In genomic region chr7:92527300-92528187, GRCh38 we compare ENCODE assay signal across 8 cellular contexts. TPM values are rescaled to one million over a fixed set of nuclear protein-coding genes. Genes with fewer than 3 reads are reported as not detected.
A peak's percentile ranks its signal among the peaks of the same experiment; 100 is the strongest.
DNase-seq lines count a peak whose midpoint lies in the region; ATAC-seq and TF ChIP-seq lines count a peak whose summit lies in the region.

No MANE protein-coding gene starts in this region.

- CTCF ChIA-PET in activated CD8-positive, alpha-beta T cell treated with anti-CD3 and anti-CD28 coated beads, Interleukin-2, amount 10 ng/mL, durations not matched to agents 7 days and 5 days (lab: Charles Lee): interaction anchor here (0.6 to 3.2 kb wide), 13 partner anchors 10 to 714 kb away, joined by 3 to 16 read pairs (median 4); partner anchors contain the start of genes FAM133B and GATAD1

- DNase-seq in ACHN (peak; percentile 81), NCI-H748 treated with DMSO at 0.1 percent for 48 hours (lab: John Stamatoyannopoulos, UW) (peak; percentile 56), mesothelial cell of epicardium (ENCODE audit: low spot score in 2 of 2, unreplicated experiment in 2 of 2) (peak; percentile 36 to 64)
- DNase-seq in activated CD8-positive, alpha-beta T cell treated with anti-CD3 and anti-CD28 coated beads, Interleukin-2, amount 10 ng/mL, durations not matched to agents 7 days and 5 days: peak; percentile 68
- peak; percentile 36 to 46 (median 36) for DNase-seq in effector memory CD8-positive, alpha-beta T cell
- peak; percentile 24 for DNase-seq in stimulated activated CD8-positive, alpha-beta memory T cell treated with anti-CD3 and anti-CD28 coated beads, Interleukin-4, amount 100 ng/mL, for 24 hours (ENCODE audit: low read depth)

- H3K27ac Mint-ChIP-seq in activated CD8-positive, alpha-beta T cell treated with anti-CD3 and anti-CD28 coated beads, Interleukin-2, amount 10 ng/mL, durations not matched to agents 7 days and 5 days: peak overlapping the region; percentile 92
- peak overlapping the region; percentile 92 to 93 for H3K27ac Mint-ChIP-seq in effector memory CD8-positive, alpha-beta T cell
- peak overlapping the region; percentile 92 for H3K27ac Mint-ChIP-seq in mesothelial cell of epicardium

- peak overlapping the region; percentile 93 for H3K4me3 Mint-ChIP-seq in activated CD8-positive, alpha-beta T cell treated with anti-CD3 and anti-CD28 coated beads, Interleukin-2, amount 10 ng/mL, durations not matched to agents 7 days and 5 days
- peak overlapping the region; percentile 85 for H3K4me3 Mint-ChIP-seq in effector memory CD8-positive, alpha-beta T cell
- H3K4me3 Mint-ChIP-seq in mesothelial cell of epicardium: peak overlapping the region; percentile 91

- no peaks in the 10 kb centered on the region for H3K9me3 Mint-ChIP-seq in activated CD8-positive, alpha-beta T cell treated with anti-CD3 and anti-CD28 coated beads, Interleukin-2, amount 10 ng/mL, durations not matched to agents 7 days and 5 days (ENCODE audit: insufficient read depth)
- no peaks in the 10 kb centered on the region for H3K9me3 Mint-ChIP-seq in effector memory CD8-positive, alpha-beta T cell
- no peaks in the 10 kb centered on the region for H3K9me3 Mint-ChIP-seq in mesothelial cell of epicardium

- peaks cover 29% of the 10 kb centered on the region for H3K4me1 Mint-ChIP-seq in activated CD8-positive, alpha-beta T cell treated with anti-CD3 and anti-CD28 coated beads, Interleukin-2, amount 10 ng/mL, durations not matched to agents 7 days and 5 days (ENCODE audit: low read depth)
- peaks cover 15 to 32% of the 10 kb centered on the region in 2 donors for H3K4me1 Mint-ChIP-seq in effector memory CD8-positive, alpha-beta T cell (ENCODE audit: low read depth in 2 of 2)
- peaks cover 24% of the 10 kb centered on the region for H3K4me1 Mint-ChIP-seq in mesothelial cell of epicardium

- TF ChIP-seq CTCF in mesothelial cell of epicardium (IDR thresholded peaks at IDR 0.05; ENCODE audit: unreplicated experiment): no peak

- in situ Hi-C loops in ACHN (cut with HindIII; ENCODE audit: low pct_ligation_motif_present, low pct_unique_long_range_greater_than_20kb, low sequenced_read_pairs): no loop called here

- H3K27me3 Mint-ChIP-seq in activated CD8-positive, alpha-beta T cell treated with anti-CD3 and anti-CD28 coated beads, Interleukin-2, amount 10 ng/mL, durations not matched to agents 7 days and 5 days (ENCODE audit: low read depth): no peaks in the 10 kb centered on the region
- no peaks in the 10 kb centered on the region for H3K27me3 Mint-ChIP-seq in effector memory CD8-positive, alpha-beta T cell
- peaks cover 2% of the 10 kb centered on the region for H3K27me3 Mint-ChIP-seq in mesothelial cell of epicardium (ENCODE audit: low read depth)

- peak; percentile 23 for ATAC-seq in GM18861 (IDR thresholded peaks at IDR 0.05; ENCODE audit: unreplicated experiment)
- peak; percentile 31 for ATAC-seq in HG03196 (IDR thresholded peaks at IDR 0.05; ENCODE audit: unreplicated experiment)
- ATAC-seq in activated CD8-positive, alpha-beta T cell treated with anti-CD3 and anti-CD28 coated beads, Interleukin-2, amount 10 ng/mL, durations not matched to agents 7 days and 5 days: peak; percentile 32
- peak; percentile 20 for ATAC-seq in effector memory CD8-positive, alpha-beta T cell (replicated peaks)

- peaks cover 18% of the 10 kb centered on the region for H3K36me3 Mint-ChIP-seq in activated CD8-positive, alpha-beta T cell treated with anti-CD3 and anti-CD28 coated beads, Interleukin-2, amount 10 ng/mL, durations not matched to agents 7 days and 5 days (ENCODE audit: low read depth)
- peaks cover 39% of the 10 kb centered on the region for H3K36me3 Mint-ChIP-seq in effector memory CD8-positive, alpha-beta T cell (ENCODE audit: insufficient read depth)
- peaks cover 6% of the 10 kb centered on the region for H3K36me3 Mint-ChIP-seq in mesothelial cell of epicardium

- POLR2A ChIA-PET in activated CD8-positive, alpha-beta T cell treated with anti-CD3 and anti-CD28 coated beads, Interleukin-2, amount 10 ng/mL, durations not matched to agents 7 days and 5 days (lab: Charles Lee): interaction anchor here (0.6 to 2.6 kb wide), 8 partner anchors 10 to 176 kb away, joined by 3 to 15 read pairs (median 4); partner anchors contain the start of gene FAM133B

RNA-seq across cellular contexts. Expression of gene PEX1, which starts 0.8 kb away (rescaled TPM):
- 10 to 100 TPM; 13.6 to 16.8 TPM for total RNA-seq in activated CD8-positive, alpha-beta T cell treated with anti-CD3 and anti-CD28 coated beads, Interleukin-2, amount 10 ng/mL, durations not matched to agents 7 days and 5 days
- total RNA-seq in mesothelial cell of epicardium: 22.8 to 23.6 TPM (median 22.9 TPM) in 3 replicates

RNA-seq across cellular contexts. Expression of gene RBM48, which starts 1.1 kb away (rescaled TPM):
- total RNA-seq in activated CD8-positive, alpha-beta T cell treated with anti-CD3 and anti-CD28 coated beads, Interleukin-2, amount 10 ng/mL, durations not matched to agents 7 days and 5 days: 10 to 100 TPM; 14.5 to 15.4 TPM
- total RNA-seq in mesothelial cell of epicardium: 13.4 to 15.0 TPM (median 14.3 TPM) in 3 replicates

RNA-seq across cellular contexts. Expression of gene ERVW-1, which starts 49.8 kb away (rescaled TPM):
- not detected for total RNA-seq in activated CD8-positive, alpha-beta T cell treated with anti-CD3 and anti-CD28 coated beads, Interleukin-2, amount 10 ng/mL, durations not matched to agents 7 days and 5 days
- 0.16 to 0.24 TPM in 2 of 3 replicates, not detected in the other for total RNA-seq in mesothelial cell of epicardium

Comparison
In these comparisons a context has a peak if more than half of its experiments do, and no peak if none do; other contexts are left out.
1. Peak in every context shown above with its lines: DNase-seq and ATAC-seq.
2. DNase-seq: peak in every context shown above with its lines; median percentile 81 in ACHN; 68 in activated CD8-positive, alpha-beta T cell treated with anti-CD3 and anti-CD28 coated beads, Interleukin-2, amount 10 ng/mL, durations not matched to agents 7 days and 5 days; 56 in NCI-H748 treated with DMSO at 0.1 percent for 48 hours; 50 in mesothelial cell of epicardium; 36 in effector memory CD8-positive, alpha-beta T cell; 24 in stimulated activated CD8-positive, alpha-beta memory T cell treated with anti-CD3 and anti-CD28 coated beads, Interleukin-4, amount 100 ng/mL, for 24 hours.